23 cellular contexts compared by ENCODE assay signal in genomic region chr11:74472030-74472429, GRCh38. TPM values are rescaled to one million over a fixed set of nuclear protein-coding genes. Genes with fewer than 3 reads are reported as not detected.
DNase-seq lines count a peak whose midpoint lies in the region; ATAC-seq lines count a peak whose summit lies in the region.
"Had no signal": no experiment of that assay in that cellular context is flagged by ENCODE, and none has a peak within 500 bp of the region (broad histone marks: within the 10 kb centered on the region; RNA-seq: fewer than 3 reads in every experiment).

No MANE protein-coding gene starts in this region.

- peak overlapping the region in 1 of 2 donors; percentile 3 for H3K27ac Mint-ChIP-seq in stimulated activated naive CD8-positive, alpha-beta T cell treated with anti-CD3 and anti-CD28 coated beads, Interleukin-15, amount 100 ng/mL, for 72 hours
- peak overlapping the region; percentile 46 for H3K27ac Mint-ChIP-seq in activated T-helper 17 cell treated with anti-CD3 and anti-CD28 coated beads, Interleukin-2, amount 50 U/mL, for 72 hours
- H3K27ac Mint-ChIP-seq in activated CD4-positive, alpha-beta memory T cell treated with anti-CD3 and anti-CD28 coated beads, Interleukin-2, amount 10 ng/mL, durations not matched to agents 7 days and 5 days, result no peak overlapping the region
- H3K27ac Mint-ChIP-seq: B cell; CD8-positive, alpha-beta memory T cell had no signal

- no peak for DNase-seq in stimulated activated naive CD8-positive, alpha-beta T cell treated with anti-CD3 and anti-CD28 coated beads, Interleukin-15, Interleukin-2, amounts not matched to agents 100 U/mL and 50 U/mL, for 24 hours
- DNase-seq in stimulated activated naive CD8-positive, alpha-beta T cell treated with anti-CD3 and anti-CD28 coated beads, Interleukin-15, amount 100 ng/mL, for 72 hours, result no peak
- DNase-seq in kidney tubule cell (ENCODE audit: low spot score) (peak; percentile 48), NCI-H1417 (lab: John Stamatoyannopoulos, UW) (no peak), amniotic stem cell (lab: John Stamatoyannopoulos, UW) (no peak)
- no peak for DNase-seq in activated CD4-positive, alpha-beta memory T cell treated with anti-CD3 and anti-CD28 coated beads, Interleukin-2, amount 10 ng/mL, durations not matched to agents 7 days and 5 days
- DNase-seq: CD8-positive, alpha-beta memory T cell; DMS 273 treated with DMSO at 0.1 percent for 48 hours; DMS79 treated with DMSO at 0.1 percent for 48 hours; GF-D8; Karpas-422; NCI-H1105; NCI-H146; NCI-H1930; NCI-H2107; NCI-H524; NCI-H774; NK-92 treated with Interleukin-12 subunit alpha and Interleukin-12 subunit beta, amount 100 ng/mL, for 24 hours; PC-3 had no signal

- peak; percentile 65 for ATAC-seq in stimulated activated naive CD8-positive, alpha-beta T cell treated with anti-CD3 and anti-CD28 coated beads, Interleukin-15, Interleukin-2, amounts not matched to agents 100 U/mL and 50 U/mL, for 24 hours
- no peak for ATAC-seq in stimulated activated naive CD8-positive, alpha-beta T cell treated with anti-CD3 and anti-CD28 coated beads, Interleukin-15, amount 100 ng/mL, for 72 hours
- ATAC-seq in activated T-helper 17 cell treated with anti-CD3 and anti-CD28 coated beads, Interleukin-2, amount 50 U/mL, for 72 hours (replicated peaks), result peak; percentile 71
- ATAC-seq: HCT116, PC-3, SK-N-SH treated with all-trans-retinoic acid at 6 μM for 48 hours had no signal

- H3K4me3 Mint-ChIP-seq in stimulated activated naive CD8-positive, alpha-beta T cell treated with anti-CD3 and anti-CD28 coated beads, Interleukin-15, amount 100 ng/mL, for 72 hours, result no peak overlapping the region
- H3K4me3 Mint-ChIP-seq in activated T-helper 17 cell treated with anti-CD3 and anti-CD28 coated beads, Interleukin-2, amount 50 U/mL, for 72 hours, result no peak overlapping the region
- no peak overlapping the region for H3K4me3 Mint-ChIP-seq in activated CD4-positive, alpha-beta memory T cell treated with anti-CD3 and anti-CD28 coated beads, Interleukin-2, amount 10 ng/mL, durations not matched to agents 7 days and 5 days
- H3K4me3 Mint-ChIP-seq: B cell; CD8-positive, alpha-beta memory T cell had no signal

- CTCF ChIA-PET in activated CD4-positive, alpha-beta memory T cell treated with anti-CD3 and anti-CD28 coated beads, Interleukin-2, amount 10 ng/mL, durations not matched to agents 7 days and 5 days (lab: Charles Lee), result no interaction called here

- no peaks in the 10 kb centered on the region for H3K36me3 Mint-ChIP-seq in activated T-helper 17 cell treated with anti-CD3 and anti-CD28 coated beads, Interleukin-2, amount 50 U/mL, for 72 hours (ENCODE audit: low read depth)
- H3K36me3 Mint-ChIP-seq in activated CD4-positive, alpha-beta memory T cell treated with anti-CD3 and anti-CD28 coated beads, Interleukin-2, amount 10 ng/mL, durations not matched to agents 7 days and 5 days (ENCODE audit: low read depth), result no peaks in the 10 kb centered on the region
- H3K36me3 Mint-ChIP-seq: CD8-positive, alpha-beta memory T cell had no signal

- POLR2A ChIA-PET in activated CD4-positive, alpha-beta memory T cell treated with anti-CD3 and anti-CD28 coated beads, Interleukin-2, amount 10 ng/mL, durations not matched to agents 7 days and 5 days (lab: Charles Lee), result interaction anchor here (0.6 kb wide), 1 partner anchor 264 kb away, joined by 3 read pairs; no protein-coding TSS in a partner anchor

- peaks cover 26% of the 10 kb centered on the region for H3K27me3 Mint-ChIP-seq in stimulated activated naive CD8-positive, alpha-beta T cell treated with anti-CD3 and anti-CD28 coated beads, Interleukin-15, amount 100 ng/mL, for 72 hours
- peaks cover 22% of the 10 kb centered on the region for H3K27me3 Mint-ChIP-seq in activated T-helper 17 cell treated with anti-CD3 and anti-CD28 coated beads, Interleukin-2, amount 50 U/mL, for 72 hours
- peaks cover 16% of the 10 kb centered on the region for H3K27me3 Mint-ChIP-seq in activated CD4-positive, alpha-beta memory T cell treated with anti-CD3 and anti-CD28 coated beads, Interleukin-2, amount 10 ng/mL, durations not matched to agents 7 days and 5 days

- no peaks in the 10 kb centered on the region for H3K9me3 Mint-ChIP-seq in stimulated activated naive CD8-positive, alpha-beta T cell treated with anti-CD3 and anti-CD28 coated beads, Interleukin-15, amount 100 ng/mL, for 72 hours
- H3K9me3 Mint-ChIP-seq in activated T-helper 17 cell treated with anti-CD3 and anti-CD28 coated beads, Interleukin-2, amount 50 U/mL, for 72 hours, result no peaks in the 10 kb centered on the region
- H3K9me3 Mint-ChIP-seq in activated CD4-positive, alpha-beta memory T cell treated with anti-CD3 and anti-CD28 coated beads, Interleukin-2, amount 10 ng/mL, durations not matched to agents 7 days and 5 days, result no peaks in the 10 kb centered on the region
- H3K9me3 Mint-ChIP-seq: CD8-positive, alpha-beta memory T cell had no signal

- peaks cover 10% of the 10 kb centered on the region for H3K4me1 Mint-ChIP-seq in stimulated activated naive CD8-positive, alpha-beta T cell treated with anti-CD3 and anti-CD28 coated beads, Interleukin-15, amount 100 ng/mL, for 72 hours
- H3K4me1 Mint-ChIP-seq in activated T-helper 17 cell treated with anti-CD3 and anti-CD28 coated beads, Interleukin-2, amount 50 U/mL, for 72 hours, result peaks cover 3% of the 10 kb centered on the region
- H3K4me1 Mint-ChIP-seq in activated CD4-positive, alpha-beta memory T cell treated with anti-CD3 and anti-CD28 coated beads, Interleukin-2, amount 10 ng/mL, durations not matched to agents 7 days and 5 days, result peaks cover 16% of the 10 kb centered on the region

RNA-seq across cellular contexts. Expression of gene KCNE3, which starts 4.7 kb away (rescaled TPM):
- not detected for total RNA-seq in activated T-helper 17 cell treated with anti-CD3 and anti-CD28 coated beads, Interleukin-2, amount 50 U/mL, for 72 hours
- not detected for total RNA-seq in activated CD4-positive, alpha-beta memory T cell treated with anti-CD3 and anti-CD28 coated beads, Interleukin-2, amount 10 ng/mL, durations not matched to agents 7 days and 5 days
- total RNA-seq: B cell had no signal

RNA-seq across cellular contexts. Expression of gene LIPT2, which starts 21.5 kb away (rescaled TPM):
- 1 to 10 TPM; 3.7 to 4.1 TPM for total RNA-seq in activated T-helper 17 cell treated with anti-CD3 and anti-CD28 coated beads, Interleukin-2, amount 50 U/mL, for 72 hours
- 1 to 10 TPM; 1.4 to 2.6 TPM for total RNA-seq in activated CD4-positive, alpha-beta memory T cell treated with anti-CD3 and anti-CD28 coated beads, Interleukin-2, amount 10 ng/mL, durations not matched to agents 7 days and 5 days
